ENCODE assay signal across 24 cellular contexts in genomic region chr1:94701796-94702439, GRCh38.
A peak's percentile ranks its signal among the peaks of the same experiment; 100 is the strongest.
DNase-seq lines count a peak whose midpoint lies in the region; ATAC-seq and TF ChIP-seq lines count a peak whose summit lies in the region.
"Had no signal": no experiment of that assay in that cellular context is flagged by ENCODE, and none has a peak within 500 bp of the region (broad histone marks: within the 10 kb centered on the region; RNA-seq: fewer than 3 reads in every experiment).

No MANE protein-coding gene starts in this region.

- no peak for TF ChIP-seq RAD21 in HCT116 (IDR thresholded peaks at IDR 0.05; ENCODE audit: low read depth)

- H3K79me2 ChIP-seq in HCT116 (ENCODE audit: insufficient read depth, low read length): no peaks in the 10 kb centered on the region

- H3K79me1 ChIP-seq in mesenchymal stem cell (replicated peaks; ENCODE audit: low read length, poor library complexity, severe bottlenecking): no peaks in the 10 kb centered on the region

- no peak overlapping the region for H3K27ac ChIP-seq in HCT116 (ENCODE audit: low read depth, low read length)
- H3K27ac ChIP-seq in mesenchymal stem cell (ENCODE audit: low read length, poor library complexity, severe bottlenecking): peak overlapping the region; percentile 22
- H3K27ac ChIP-seq in spleen: peak overlapping the region; percentile 9 to 76 (median 53)
- H3K27ac ChIP-seq: C4-2B, SK-N-MC had no signal

- H3K9me3 ChIP-seq in HCT116 (ENCODE audit: control insufficient read depth in 1 of 2, insufficient read depth in 1 of 2, low read depth in 1 of 2, low read length in 2 of 2) (no peaks in the 10 kb centered on the region), adipocyte (ENCODE audit: control insufficient read depth, low read length) (no peaks in the 10 kb centered on the region), mesenchymal stem cell (ENCODE audit: control insufficient read depth, low read length) (no peaks in the 10 kb centered on the region), spleen (no peaks in the 10 kb centered on the region)

- H2BK15ac ChIP-seq in mesenchymal stem cell (ENCODE audit: low read depth, poor library complexity, severe bottlenecking): no peak overlapping the region

- no peak for ATAC-seq in HCT116
- ATAC-seq in HG03159 (IDR thresholded peaks at IDR 0.05; ENCODE audit: unreplicated experiment): no peak
- ATAC-seq in HG02642 (IDR thresholded peaks at IDR 0.05; ENCODE audit: poor library complexity, unreplicated experiment): no peak
- no peak for ATAC-seq in GM21528 (IDR thresholded peaks at IDR 0.05; ENCODE audit: low FRiP score, unreplicated experiment)
- ATAC-seq: activated CD8-positive, alpha-beta T cell treated with anti-CD3 and anti-CD28 coated beads, Interleukin-2, amount 10 ng/mL, durations not matched to agents 7 days and 5 days; K562; natural killer cell treated with Interleukin-12 subunit alpha and Interleukin-12 subunit beta and Interleukin-15 and Interleukin-18, amount 100 ng/mL, for 72 hours had no signal

- H3K27me3 ChIP-seq in HCT116 (ENCODE audit: insufficient read depth, low read length) (no peaks in the 10 kb centered on the region), adipocyte (replicated peaks; ENCODE audit: control insufficient read depth, insufficient read depth, low read length) (no peaks in the 10 kb centered on the region), mesenchymal stem cell (ENCODE audit: control insufficient read depth in 1 of 2, insufficient read depth in 1 of 2, low read length in 2 of 2) (no peaks in the 10 kb centered on the region), spleen (replicated peaks in 1 of 7) (no peaks in the 10 kb centered on the region)

- no peaks in the 10 kb centered on the region for H3K9me2 ChIP-seq in HCT116 (ENCODE audit: insufficient read depth)

- DNase-seq in HCT116 (ENCODE audit: low read depth, low spot score) (no peak), adipocyte (ENCODE audit: low read depth) (no peak), mesenchymal stem cell (no peak), spleen (no peak), NCI-H2029 (lab: John Stamatoyannopoulos, UW) (no peak)
- DNase-seq: activated CD8-positive, alpha-beta T cell treated with anti-CD3 and anti-CD28 coated beads, Interleukin-2, amount 10 ng/mL, durations not matched to agents 7 days and 5 days; activated naive CD4-positive, alpha-beta T cell treated with anti-CD3 and anti-CD28 coated beads for 36 hours; activated T-cell treated with anti-CD3 and anti-CD28 coated beads, Interleukin-2, amount 50 U/mL, for 48 hours; aorta; cerebellar nuclear complex; effector CD4-positive, alpha-beta T cell; NCI-H1048; NCI-H2029 treated with DMSO at 0.1 percent for 48 hours; NCI-H345; stimulated activated CD4-positive, alpha-beta T cell treated with anti-CD3 and anti-CD28 coated beads, Interleukin-12 subunit alpha, Interleukin-12 subunit beta, amount 100 ng/mL, for 4 hours; stimulated activated CD8-positive, alpha-beta memory T cell treated with anti-CD3 and anti-CD28 coated beads, Interleukin-4, amount 100 ng/mL, for 48 hours; substantia nigra had no signal

- no peak overlapping the region for H3K9ac ChIP-seq in HCT116 (ENCODE audit: low read length)
- H3K9ac ChIP-seq in adipocyte (ENCODE audit: low read length): peak overlapping the region; percentile 81
- H3K9ac ChIP-seq in mesenchymal stem cell (ENCODE audit: low read length): peak overlapping the region; percentile 72

- H2BK120ac ChIP-seq in mesenchymal stem cell (ENCODE audit: low read depth, low read length): peak overlapping the region; percentile 55

- peak overlapping the region; percentile 88 for H4K8ac ChIP-seq in mesenchymal stem cell (ENCODE audit: low read length)

- peaks cover 6 to 34% of the 10 kb centered on the region in 2 experiments; a peak in 3 of 4 replicates for H3K4me1 ChIP-seq in HCT116 (ENCODE audit: control insufficient read depth in 1 of 2, insufficient read depth in 2 of 2, low read length in 2 of 2)
- peaks cover 58% of the 10 kb centered on the region for H3K4me1 ChIP-seq in adipocyte (ENCODE audit: control insufficient read depth, insufficient read depth, low read length)
- H3K4me1 ChIP-seq in mesenchymal stem cell (ENCODE audit: control insufficient read depth, insufficient read depth, low read depth, low read length): peaks cover 9% of the 10 kb centered on the region
- peaks cover 0 to 11% (median 4%) of the 10 kb centered on the region in 6 donors for H3K4me1 ChIP-seq in spleen

- H3K4me3 ChIP-seq in HCT116 (replicated peaks in 1 of 2; ENCODE audit: low read depth in 1 of 2, low read length in 2 of 2): no peak overlapping the region
- H3K4me3 ChIP-seq in adipocyte (ENCODE audit: low read length): peak overlapping the region; percentile 30
- peak overlapping the region in 1 of 2 experiments; percentile 40 for H3K4me3 ChIP-seq in mesenchymal stem cell (ENCODE audit: insufficient read depth in 1 of 2, low read depth in 1 of 2, low read length in 2 of 2)
- H3K4me3 ChIP-seq in spleen: no peak overlapping the region
- H3K4me3 ChIP-seq: K562, SK-N-MC had no signal

- TF ChIP-seq POLR2A in HCT116 (IDR thresholded peaks at IDR 0.05; ENCODE audit: borderline replicate concordance, extremely low read depth, insufficient read depth, insufficient read length): no peak
- TF ChIP-seq POLR2A in spleen (IDR thresholded peaks at IDR 0.05): no peak

- H3K14ac ChIP-seq in mesenchymal stem cell (ENCODE audit: low read length in 2 of 2): no peak overlapping the region

- H2BK12ac ChIP-seq in mesenchymal stem cell (ENCODE audit: low read length in 2 of 2): peak overlapping the region; percentile 21 to 69

- H3K23ac ChIP-seq in mesenchymal stem cell (ENCODE audit: low read length in 2 of 2): no peak overlapping the region

- H2AK5ac ChIP-seq in mesenchymal stem cell (ENCODE audit: low read length, severe bottlenecking): peak overlapping the region; percentile 9

- H2BK5ac ChIP-seq in mesenchymal stem cell (ENCODE audit: low read depth, low read length, poor library complexity, severe bottlenecking): no peak overlapping the region

- H2AFZ ChIP-seq in HCT116 (ENCODE audit: low read depth, low read length, poor library complexity, severe bottlenecking) (no peak overlapping the region), mesenchymal stem cell (ENCODE audit: low read depth, low read length) (no peak overlapping the region)

- POLR2A ChIA-PET in HCT116 (lab: Charles Lee): no interaction called here

- CTCF ChIA-PET in HCT116 (lab: Charles Lee): no interaction called here

- H3K18ac ChIP-seq in mesenchymal stem cell (ENCODE audit: low read depth in 1 of 2, low read length in 2 of 2): peak overlapping the region; percentile 76 to 94

- intact Hi-C loops in HCT116 (cut with micrococcal nuclease) (no loop called here), spleen (cut with DNase I; ENCODE audit: low total_unique reads) (no loop called here)

- RAD21 ChIA-PET in HCT116 (lab: Charles Lee; ENCODE audit: low non-redundant PET in 1 of 2, low total read pairs in 2 of 2, uncharacterized antibody in 2 of 2, unreplicated experiment in 2 of 2): interaction anchor here in 1 of 2 experiments (0.7 kb wide), 1 partner anchor 81 kb away, joined by 3 read pairs; no protein-coding TSS in a partner anchor

- H3K36me3 ChIP-seq in HCT116 (ENCODE audit: control insufficient read depth in 1 of 2, insufficient read depth in 2 of 2, low read length in 2 of 2) (no peaks in the 10 kb centered on the region), adipocyte (ENCODE audit: control insufficient read depth, insufficient read depth, low read length, severe bottlenecking) (no peaks in the 10 kb centered on the region), mesenchymal stem cell (ENCODE audit: control insufficient read depth in 1 of 2, insufficient read depth in 2 of 2, low read depth in 1 of 2, low read length in 2 of 2) (no peaks in the 10 kb centered on the region), spleen (no peaks in the 10 kb centered on the region)

- peak overlapping the region in 1 of 2 experiments; percentile 97 for H3K4ac ChIP-seq in mesenchymal stem cell (ENCODE audit: low read depth in 1 of 2, low read length in 2 of 2)

- H3K4me2 ChIP-seq in HCT116 (ENCODE audit: low read length) (peak overlapping the region; percentile 1; the same call in 1 of the 2 replicates), mesenchymal stem cell (ENCODE audit: low read length, poor library complexity, severe bottlenecking) (no peak overlapping the region)

- H4K20me1 ChIP-seq in HCT116 (ENCODE audit: insufficient read depth): no peaks in the 10 kb centered on the region

- TF ChIP-seq CTCF in HCT116 (IDR thresholded peaks at IDR 0.05 in 2 of 3, conservative IDR thresholded peaks at IDR 0.05 in 1 of 3; ENCODE audit: borderline replicate concordance in 1 of 3, insufficient read depth in 1 of 3, low read depth in 2 of 3, low read length in 2 of 3) (no peak), spleen (IDR thresholded peaks at IDR 0.05 in 8 of 11, conservative IDR thresholded peaks at IDR 0.05 in 3 of 11) (no peak)

- H4K91ac ChIP-seq in mesenchymal stem cell (ENCODE audit: low read length): peak overlapping the region; percentile 88

- 77% methylated on average over 2 of the region's 2 CpGs for WGBS in mesenchymal stem cell
- 45 to 75% (median 55%) methylated on average over 2 of the region's 2 CpGs for WGBS in spleen, 5 donors

- BruUV-seq in HCT116 (replicated peaks; lab: Mats Ljungman, UMichigan): no TSS peak

TF ChIP-seq in HCT116, 20 proteins besides CTCF, POLR2A, EP300 and RAD21:
- TF ChIP-seq JUND (IDR thresholded peaks at IDR 0.05): no peak
